ENCODE assay signal across 21 cellular contexts in the genomic region with DNA sequence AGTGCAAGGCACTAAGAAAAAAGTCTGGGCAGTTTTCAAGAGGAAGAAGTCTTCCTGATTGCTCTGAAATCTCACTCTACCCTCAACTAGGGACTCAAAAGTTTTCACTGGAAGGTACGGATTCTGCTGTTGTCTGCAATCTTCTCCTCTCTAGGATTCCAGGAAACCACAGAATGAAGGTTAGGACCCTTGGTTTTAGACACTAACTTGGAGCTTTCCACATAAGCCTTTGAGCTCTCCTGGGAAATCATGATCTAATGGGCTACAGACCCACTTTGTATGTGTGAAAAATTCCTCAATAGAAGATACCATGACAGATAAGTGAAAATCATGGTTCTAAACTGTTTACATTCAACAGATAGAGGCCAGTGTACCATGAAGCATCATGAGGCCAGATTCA.
"Had no signal": no experiment of that assay in that cellular context is flagged by ENCODE, and none has a peak within 500 bp of the region (broad histone marks: within the 10 kb centered on the region; RNA-seq: fewer than 3 reads in every experiment).

No MANE protein-coding gene starts in this region.

- H3K9me3 ChIP-seq: MG63, SJSA1 had no signal

- H3K27me3 ChIP-seq: MG63, SJSA1 had no signal

- H3K4me3 ChIP-seq: MG63, SJSA1, SK-N-MC had no signal

- DNase-seq: Karpas-422, KG1, MG63, NCI-H1092 treated with DMSO at 0.1 percent for 48 hours, NCI-H1436, NCI-H187, NCI-H2029, NCI-H2081 treated with DMSO at 0.1 percent for 48 hours, NCI-H2171, NCI-H226, NCI-H446, NCI-H510A, NCI-H524 treated with DMSO at 0.1 percent for 48 hours, NCI-H69, NCI-H774, Right ventricle myocardium superior, RPMI8226, SIG-M5 had no signal

- H3K36me3 ChIP-seq: MG63, SJSA1 had no signal

- H3K27ac ChIP-seq: HL-60, SJSA1, SK-N-MC had no signal
